ENCODE assay signal across 21 cellular contexts in the genomic region with DNA sequence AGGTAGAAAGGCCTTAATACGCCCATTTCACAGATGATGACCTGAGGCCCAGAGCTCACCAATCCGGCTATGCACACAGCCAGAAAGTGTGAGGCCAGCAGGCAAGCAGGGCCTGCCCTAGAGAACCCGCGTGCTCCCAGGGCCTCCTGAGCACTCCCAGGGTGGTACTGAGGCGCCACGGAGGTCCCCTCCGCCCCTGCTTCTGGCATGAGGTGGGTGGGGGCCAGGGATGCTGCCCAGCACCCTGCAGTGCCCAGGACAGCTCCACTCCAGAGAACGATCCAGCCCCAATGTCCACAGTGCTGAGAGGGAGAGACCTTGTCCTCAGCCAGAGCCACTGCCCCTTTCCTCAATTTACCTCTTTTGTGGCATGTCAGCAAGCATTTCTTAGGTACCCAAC. TPM values are rescaled to one million over a fixed set of nuclear protein-coding genes. Genes with fewer than 3 reads are reported as not detected.
"Had no signal": no experiment of that assay in that cellular context is flagged by ENCODE, and none has a peak within 500 bp of the region (broad histone marks: within the 10 kb centered on the region; RNA-seq: fewer than 3 reads in every experiment).

No MANE protein-coding gene starts in this region.

- H3K27me3 Mint-ChIP-seq: activated CD4-positive, alpha-beta T cell treated with anti-CD3 and anti-CD28 coated beads, Interleukin-2, amount 10 ng/mL, durations not matched to agents 7 days and 5 days; activated CD8-positive, alpha-beta memory T cell treated with anti-CD3 and anti-CD28 coated beads, Interleukin-2, amount 10 ng/mL, durations not matched to agents 7 days and 5 days; activated CD8-positive, alpha-beta T cell treated with anti-CD3 and anti-CD28 coated beads for 36 hours; activated naive CD4-positive, alpha-beta T cell treated with anti-CD3 and anti-CD28 coated beads, Interleukin-2, amount 10 ng/mL, durations not matched to agents 7 days and 5 days; naive thymus-derived CD4-positive, alpha-beta T cell had no signal

- H3K27ac ChIP-seq: lower lobe of right lung, WERI-Rb-1 had no signal

- H3K4me3 Mint-ChIP-seq: activated CD4-positive, alpha-beta T cell treated with anti-CD3 and anti-CD28 coated beads, Interleukin-2, amount 10 ng/mL, durations not matched to agents 7 days and 5 days; activated CD8-positive, alpha-beta memory T cell treated with anti-CD3 and anti-CD28 coated beads, Interleukin-2, amount 10 ng/mL, durations not matched to agents 7 days and 5 days; activated CD8-positive, alpha-beta T cell treated with anti-CD3 and anti-CD28 coated beads for 36 hours; activated naive CD4-positive, alpha-beta T cell treated with anti-CD3 and anti-CD28 coated beads, Interleukin-2, amount 10 ng/mL, durations not matched to agents 7 days and 5 days; naive thymus-derived CD4-positive, alpha-beta T cell; neural crest cell had no signal

- H3K27me3 ChIP-seq: body of pancreas, cardiac muscle cell, stomach, testis, upper lobe of left lung had no signal

- H3K27ac Mint-ChIP-seq: activated CD4-positive, alpha-beta T cell treated with anti-CD3 and anti-CD28 coated beads, Interleukin-2, amount 10 ng/mL, durations not matched to agents 7 days and 5 days; activated CD8-positive, alpha-beta memory T cell treated with anti-CD3 and anti-CD28 coated beads, Interleukin-2, amount 10 ng/mL, durations not matched to agents 7 days and 5 days; activated CD8-positive, alpha-beta T cell treated with anti-CD3 and anti-CD28 coated beads for 36 hours; activated naive CD4-positive, alpha-beta T cell treated with anti-CD3 and anti-CD28 coated beads, Interleukin-2, amount 10 ng/mL, durations not matched to agents 7 days and 5 days; naive thymus-derived CD4-positive, alpha-beta T cell had no signal

- ATAC-seq: activated CD8-positive, alpha-beta memory T cell treated with anti-CD3 and anti-CD28 coated beads, Interleukin-2, amount 10 ng/mL, durations not matched to agents 7 days and 5 days; activated CD8-positive, alpha-beta T cell treated with anti-CD3 and anti-CD28 coated beads for 36 hours; body of pancreas; SK-N-SH treated with all-trans-retinoic acid at 6 μM for 48 hours had no signal

- H3K9me3 Mint-ChIP-seq: activated CD4-positive, alpha-beta T cell treated with anti-CD3 and anti-CD28 coated beads, Interleukin-2, amount 10 ng/mL, durations not matched to agents 7 days and 5 days; activated CD8-positive, alpha-beta T cell treated with anti-CD3 and anti-CD28 coated beads for 36 hours; activated naive CD4-positive, alpha-beta T cell treated with anti-CD3 and anti-CD28 coated beads, Interleukin-2, amount 10 ng/mL, durations not matched to agents 7 days and 5 days; naive thymus-derived CD4-positive, alpha-beta T cell; neural crest cell had no signal

- DNase-seq: activated CD4-positive, alpha-beta T cell treated with anti-CD3 and anti-CD28 coated beads, Interleukin-2, amount 10 ng/mL, durations not matched to agents 7 days and 5 days; activated CD4-positive, CD25-positive, alpha-beta regulatory T cell treated with anti-CD3 and anti-CD28 coated beads, Interleukin-2, amount 50 U/mL, for 72 hours; activated CD8-positive, alpha-beta memory T cell treated with anti-CD3 and anti-CD28 coated beads, Interleukin-2, amount 10 ng/mL, durations not matched to agents 7 days and 5 days; activated CD8-positive, alpha-beta T cell treated with anti-CD3 and anti-CD28 coated beads for 36 hours; activated effector memory CD4-positive, alpha-beta T cell treated with anti-CD3 and anti-CD28 coated beads, Interleukin-2, amount 50 U/mL, for 16 hours; activated naive CD4-positive, alpha-beta T cell treated with anti-CD3 and anti-CD28 coated beads, Interleukin-2, amount 10 ng/mL, durations not matched to agents 7 days and 5 days; activated T-cell treated with anti-CD3 and anti-CD28 coated beads for 4 hours; body of pancreas; effector CD8-positive, alpha-beta T cell; islet precursor cell; lower lobe of right lung; naive thymus-derived CD4-positive, alpha-beta T cell; retina; stimulated activated CD4-positive, alpha-beta T cell treated with anti-CD3 and anti-CD28 coated beads, Interleukin-12 subunit alpha, Interleukin-12 subunit beta, amount 100 ng/mL, for 4 hours; stomach; testis; WERI-Rb-1 had no signal

- H3K9me3 ChIP-seq: body of pancreas, lower lobe of right lung, stomach, testis, upper lobe of left lung had no signal

- H3K4me3 ChIP-seq: body of pancreas, cardiac muscle cell, lower lobe of right lung, stomach, testis, upper lobe of left lung had no signal

RNA-seq across cellular contexts. Expression of a gene that starts 48.0 kb away (rescaled TPM):
- total RNA-seq: activated CD4-positive, alpha-beta T cell treated with anti-CD3 and anti-CD28 coated beads, Interleukin-2, amount 10 ng/mL, durations not matched to agents 7 days and 5 days; activated CD8-positive, alpha-beta memory T cell treated with anti-CD3 and anti-CD28 coated beads, Interleukin-2, amount 10 ng/mL, durations not matched to agents 7 days and 5 days had no signal
- polyA plus RNA-seq: naive thymus-derived CD4-positive, alpha-beta T cell had no signal
